Comparison of ENCODE assay signal across 20 cellular contexts in genomic region chr20:61159940-61160688, GRCh38.
DNase-seq lines count a peak whose midpoint lies in the region; ATAC-seq lines count a peak whose summit lies in the region.
"Had no signal": no experiment of that assay in that cellular context is flagged by ENCODE, and none has a peak within 500 bp of the region (broad histone marks: within the 10 kb centered on the region; RNA-seq: fewer than 3 reads in every experiment).

No MANE protein-coding gene starts in this region.

- H3K4me1 ChIP-seq in mesenchymal stem cell (ENCODE audit: control insufficient read depth, insufficient read depth, low read depth, low read length) = no peaks in the 10 kb centered on the region
- H3K4me1 ChIP-seq: Peyer's patch had no signal

- no peaks in the 10 kb centered on the region for H3K4me1 Mint-ChIP-seq in stimulated activated naive CD8-positive, alpha-beta T cell treated with anti-CD3 and anti-CD28 coated beads, Interleukin-15, amount 100 ng/mL, for 72 hours
- H3K4me1 Mint-ChIP-seq: CD4-positive, alpha-beta memory T cell had no signal

- H3K9me3 ChIP-seq in mesenchymal stem cell (ENCODE audit: control insufficient read depth, low read length) = no peaks in the 10 kb centered on the region
- H3K9me3 ChIP-seq: Peyer's patch had no signal

- H2AFZ ChIP-seq in mesenchymal stem cell (ENCODE audit: low read depth, low read length) = no peak overlapping the region

- no peak overlapping the region for H3K23ac ChIP-seq in mesenchymal stem cell (ENCODE audit: low read length in 2 of 2)

- H3K4me3 ChIP-seq in mesenchymal stem cell (ENCODE audit: insufficient read depth in 1 of 2, low read depth in 1 of 2, low read length in 2 of 2) = no peak overlapping the region
- H3K4me3 ChIP-seq: Peyer's patch had no signal

- H2BK15ac ChIP-seq in mesenchymal stem cell (ENCODE audit: low read depth, poor library complexity, severe bottlenecking) = no peak overlapping the region

- H4K91ac ChIP-seq in mesenchymal stem cell (ENCODE audit: low read length) = no peak overlapping the region

- H3K4me2 ChIP-seq in mesenchymal stem cell (ENCODE audit: low read length, poor library complexity, severe bottlenecking) = no peak overlapping the region

- no peak overlapping the region for H3K14ac ChIP-seq in mesenchymal stem cell (ENCODE audit: low read length in 2 of 2)

- H3K18ac ChIP-seq in mesenchymal stem cell (ENCODE audit: low read depth in 1 of 2, low read length in 2 of 2) = no peak overlapping the region

- peaks cover 2% of the 10 kb centered on the region for H3K27me3 Mint-ChIP-seq in stimulated activated naive CD8-positive, alpha-beta T cell treated with anti-CD3 and anti-CD28 coated beads, Interleukin-15, amount 100 ng/mL, for 72 hours

- no peak overlapping the region for H3K27ac ChIP-seq in mesenchymal stem cell (ENCODE audit: low read length, poor library complexity, severe bottlenecking)
- H3K27ac ChIP-seq: HL-60, Peyer's patch had no signal

- H3K79me1 ChIP-seq in mesenchymal stem cell (replicated peaks; ENCODE audit: low read length, poor library complexity, severe bottlenecking) = no peaks in the 10 kb centered on the region

- H2BK12ac ChIP-seq in mesenchymal stem cell (ENCODE audit: low read length in 2 of 2) = no peak overlapping the region

- no peak overlapping the region for H3K4me3 Mint-ChIP-seq in stimulated activated naive CD8-positive, alpha-beta T cell treated with anti-CD3 and anti-CD28 coated beads, Interleukin-15, amount 100 ng/mL, for 72 hours
- H3K4me3 Mint-ChIP-seq: CD4-positive, alpha-beta memory T cell had no signal

- no peak overlapping the region for H3K27ac Mint-ChIP-seq in stimulated activated naive CD8-positive, alpha-beta T cell treated with anti-CD3 and anti-CD28 coated beads, Interleukin-15, amount 100 ng/mL, for 72 hours
- H3K27ac Mint-ChIP-seq: CD4-positive, alpha-beta memory T cell had no signal

- no peak overlapping the region for H4K8ac ChIP-seq in mesenchymal stem cell (ENCODE audit: low read length)

- H3K9me3 Mint-ChIP-seq in stimulated activated naive CD8-positive, alpha-beta T cell treated with anti-CD3 and anti-CD28 coated beads, Interleukin-15, amount 100 ng/mL, for 72 hours = peaks cover 0 to 15% of the 10 kb centered on the region in 2 donors

- no peak overlapping the region for H2AK5ac ChIP-seq in mesenchymal stem cell (ENCODE audit: low read length, severe bottlenecking)

- no peak overlapping the region for H2BK120ac ChIP-seq in mesenchymal stem cell (ENCODE audit: low read depth, low read length)

- WGBS in mesenchymal stem cell = 83% methylated on average over 14 of the region's 17 CpGs

- no peak overlapping the region for H3K4ac ChIP-seq in mesenchymal stem cell (ENCODE audit: low read depth in 1 of 2, low read length in 2 of 2)

- H3K27me3 ChIP-seq in mesenchymal stem cell (ENCODE audit: control insufficient read depth in 1 of 2, insufficient read depth in 1 of 2, low read length in 2 of 2) = peaks cover 0 to 28% of the 10 kb centered on the region in 2 experiments
- H3K27me3 ChIP-seq: Peyer's patch had no signal

- peak; percentile 57 for ATAC-seq in stimulated activated naive CD8-positive, alpha-beta T cell treated with anti-CD3 and anti-CD28 coated beads, Interleukin-15, amount 100 ng/mL, for 72 hours
- no peak for ATAC-seq in stimulated activated naive CD8-positive, alpha-beta T cell treated with anti-CD3 and anti-CD28 coated beads, Interleukin-15, Interleukin-2, amounts not matched to agents 100 U/mL and 50 U/mL, for 24 hours
- no peak for ATAC-seq in HG02610 (IDR thresholded peaks at IDR 0.05; ENCODE audit: unreplicated experiment)
- ATAC-seq: HCT116, SK-N-SH treated with all-trans-retinoic acid at 6 μM for 48 hours had no signal

- peak overlapping the region; percentile 67 for H2BK5ac ChIP-seq in mesenchymal stem cell (ENCODE audit: low read depth, low read length, poor library complexity, severe bottlenecking)

- no peak overlapping the region for H3K9ac ChIP-seq in mesenchymal stem cell (ENCODE audit: low read length)

- no peak for DNase-seq in stimulated activated naive CD8-positive, alpha-beta T cell treated with anti-CD3 and anti-CD28 coated beads, Interleukin-15, amount 100 ng/mL, for 72 hours
- DNase-seq in stimulated activated naive CD8-positive, alpha-beta T cell treated with anti-CD3 and anti-CD28 coated beads, Interleukin-15, Interleukin-2, amounts not matched to agents 100 U/mL and 50 U/mL, for 24 hours = no peak
- DNase-seq in NCI-H526 treated with DMSO at 0.1 percent for 48 hours (lab: John Stamatoyannopoulos, UW) (peak; percentile 17), mesenchymal stem cell (no peak), amniotic stem cell (lab: John Stamatoyannopoulos, UW) (no peak)
- DNase-seq in activated effector memory CD4-positive, alpha-beta T cell treated with Interleukin-2 at 50 U/mL for 16 hours = no peak
- DNase-seq: C1 segment of cervical spinal cord; CD4-positive, alpha-beta memory T cell; COR-L47; DMS53; GF-D8; Karpas-422; NCI-H2029; NCI-H69; OCI-M1; Peyer's patch had no signal

- H3K36me3 ChIP-seq in mesenchymal stem cell (ENCODE audit: control insufficient read depth in 1 of 2, insufficient read depth in 2 of 2, low read depth in 1 of 2, low read length in 2 of 2) = no peaks in the 10 kb centered on the region
- H3K36me3 ChIP-seq: Peyer's patch had no signal
